ENCODE assay signal across 1 cellular context in genomic region chr18:32769242-32770180, GRCh38.
A peak's percentile ranks its signal among the peaks of the same experiment; 100 is the strongest.
TF ChIP-seq lines count a peak whose summit lies in the region.

No MANE protein-coding gene starts in this region.

TF ChIP-seq in HepG2, 621 proteins besides CTCF, POLR2A, EP300 and RAD21 (continued from another document and continues in another):
- TF ChIP-seq HMGXB3 (CRISPR knock-in tag; IDR thresholded peaks at IDR 0.05; ENCODE audit: borderline replicate concordance): 0 out of 2 replicates have a peak, but pooled peaks have one; percentile 31
- TF ChIP-seq AHDC1 (CRISPR knock-in tag; IDR thresholded peaks at IDR 0.05; ENCODE audit: borderline replicate concordance): 0 out of 2 replicates have a peak, but pooled peaks have one; percentile 16
- TF ChIP-seq ZNF747 (CRISPR knock-in tag; IDR thresholded peaks at IDR 0.05; ENCODE audit: borderline replicate concordance): peak; percentile 78; the same call in 1 of the 2 replicates
- TF ChIP-seq HNRNPL (IDR thresholded peaks at IDR 0.05; ENCODE audit: low read depth, low read length): peak; percentile 76
- TF ChIP-seq ZFP91 (CRISPR knock-in tag; IDR thresholded peaks at IDR 0.05; ENCODE audit: borderline replicate concordance): peak; percentile 75; the same call in 1 of the 2 replicates
- 0 out of 2 replicates have a peak, but pooled peaks have one; percentile 47 for TF ChIP-seq NCOA1 (CRISPR knock-in tag; IDR thresholded peaks at IDR 0.05)
- TF ChIP-seq RELA (CRISPR knock-in tag; IDR thresholded peaks at IDR 0.05): no peak
- no peak for TF ChIP-seq ZFP1 (CRISPR knock-in tag; IDR thresholded peaks at IDR 0.05)
- peak; percentile 95 for TF ChIP-seq UBTF (CRISPR knock-in tag; IDR thresholded peaks at IDR 0.05)
- TF ChIP-seq ZNF713 (CRISPR knock-in tag; IDR thresholded peaks at IDR 0.05): no peak
- 0 out of 2 replicates have a peak, but pooled peaks have one; percentile 14 for TF ChIP-seq NCOR1 (IDR thresholded peaks at IDR 0.05; ENCODE audit: borderline replicate concordance, low read length)
- TF ChIP-seq XRCC5 (optimal IDR thresholded peaks at IDR 0.05; ENCODE audit: low read length): no peak
- TF ChIP-seq PHF8 (CRISPR knock-in tag; IDR thresholded peaks at IDR 0.05): peak; percentile 52
- no peak for TF ChIP-seq ZNF143 (CRISPR knock-in tag; IDR thresholded peaks at IDR 0.05)
- no peak; the same call in 1 of the 2 replicates for TF ChIP-seq HBP1 (CRISPR knock-in tag; IDR thresholded peaks at IDR 0.05; ENCODE audit: low read depth)
- TF ChIP-seq ZNF772 (CRISPR knock-in tag; IDR thresholded peaks at IDR 0.05): peak; percentile 82; the same call in 1 of the 2 replicates
- peak; percentile 27 for TF ChIP-seq PAXIP1 (CRISPR knock-in tag; conservative IDR thresholded peaks at IDR 0.05)
- peak; percentile 59; the same call in 1 of the 2 replicates for TF ChIP-seq MED1 (CRISPR knock-in tag; IDR thresholded peaks at IDR 0.05)
- TF ChIP-seq GATA4 (IDR thresholded peaks at IDR 0.05; ENCODE audit: borderline replicate concordance, low read depth): peak; percentile 17; the same call in 1 of the 2 replicates
- TF ChIP-seq ZNF350 (CRISPR knock-in tag; IDR thresholded peaks at IDR 0.05; ENCODE audit: borderline replicate concordance, low read depth): peak; percentile 27; the same call in 1 of the 2 replicates
- peak; percentile 93 for TF ChIP-seq AGO2 (optimal IDR thresholded peaks at IDR 0.05; ENCODE audit: low read depth, low read length)
- no peak for TF ChIP-seq JDP2 (CRISPR knock-in tag; IDR thresholded peaks at IDR 0.05; ENCODE audit: borderline replicate concordance)
- TF ChIP-seq ZNF484 (CRISPR knock-in tag; IDR thresholded peaks at IDR 0.05; ENCODE audit: borderline replicate concordance, low read depth): no peak
- no peak for TF ChIP-seq NBN (conservative IDR thresholded peaks at IDR 0.05)
- TF ChIP-seq ZNF292 (CRISPR knock-in tag; IDR thresholded peaks at IDR 0.05; ENCODE audit: borderline replicate concordance, low read depth): peak; percentile 78
- no peak for TF ChIP-seq NFYB (CRISPR knock-in tag; IDR thresholded peaks at IDR 0.05)
- TF ChIP-seq ZNF788 (CRISPR knock-in tag; IDR thresholded peaks at IDR 0.05; ENCODE audit: borderline replicate concordance): peak; percentile 58; the same call in 1 of the 2 replicates
- TF ChIP-seq THRA (CRISPR knock-in tag; IDR thresholded peaks at IDR 0.05; ENCODE audit: borderline replicate concordance): 0 out of 2 replicates have a peak, but pooled peaks have one; percentile 3
- TF ChIP-seq ZNF530 (CRISPR knock-in tag; IDR thresholded peaks at IDR 0.05; ENCODE audit: low read depth): no peak
- 0 out of 2 replicates have a peak, but pooled peaks have one; percentile 10 for TF ChIP-seq FOXK2 (IDR thresholded peaks at IDR 0.05)
- TF ChIP-seq CREB3 (CRISPR knock-in tag; IDR thresholded peaks at IDR 0.05): no peak
